In the genomic region with DNA sequence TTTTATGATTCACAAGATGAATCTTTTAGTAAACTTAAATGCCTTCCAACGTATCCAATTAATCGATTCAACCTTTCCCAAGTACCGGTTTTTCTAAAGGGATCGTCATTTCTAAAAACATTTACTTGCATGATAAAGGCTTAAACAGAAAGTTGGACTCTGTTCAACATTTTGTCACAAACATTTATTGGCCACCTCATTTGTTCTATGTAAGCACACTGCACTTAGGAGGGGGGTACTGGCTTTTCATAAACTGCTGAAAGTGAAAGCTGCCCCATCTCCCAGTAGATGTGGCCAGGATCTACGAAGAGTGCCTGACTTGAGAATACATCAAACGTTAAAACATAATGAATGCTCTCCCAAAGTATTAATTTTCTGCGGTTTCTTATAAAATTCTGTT, we compare ENCODE assay signal across 1 cellular context.
TF ChIP-seq lines count a peak whose summit lies in the region.

No MANE protein-coding gene starts in this region.

TF ChIP-seq in IMR-90, 13 proteins besides CTCF, POLR2A, EP300 and RAD21 (continued from another document):
- TF ChIP-seq, protein P1, sequence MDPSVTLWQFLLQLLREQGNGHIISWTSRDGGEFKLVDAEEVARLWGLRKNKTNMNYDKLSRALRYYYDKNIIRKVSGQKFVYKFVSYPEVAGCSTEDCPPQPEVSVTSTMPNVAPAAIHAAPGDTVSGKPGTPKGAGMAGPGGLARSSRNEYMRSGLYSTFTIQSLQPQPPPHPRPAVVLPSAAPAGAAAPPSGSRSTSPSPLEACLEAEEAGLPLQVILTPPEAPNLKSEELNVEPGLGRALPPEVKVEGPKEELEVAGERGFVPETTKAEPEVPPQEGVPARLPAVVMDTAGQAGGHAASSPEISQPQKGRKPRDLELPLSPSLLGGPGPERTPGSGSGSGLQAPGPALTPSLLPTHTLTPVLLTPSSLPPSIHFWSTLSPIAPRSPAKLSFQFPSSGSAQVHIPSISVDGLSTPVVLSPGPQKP (IDR thresholded peaks at IDR 0.05; ENCODE audit: borderline replicate concordance, low read depth, low read length) = no peak
- TF ChIP-seq RCOR1 (IDR thresholded peaks at IDR 0.05; ENCODE audit: insufficient replicate concordance, low read length) = no peak
